In the genomic region with DNA sequence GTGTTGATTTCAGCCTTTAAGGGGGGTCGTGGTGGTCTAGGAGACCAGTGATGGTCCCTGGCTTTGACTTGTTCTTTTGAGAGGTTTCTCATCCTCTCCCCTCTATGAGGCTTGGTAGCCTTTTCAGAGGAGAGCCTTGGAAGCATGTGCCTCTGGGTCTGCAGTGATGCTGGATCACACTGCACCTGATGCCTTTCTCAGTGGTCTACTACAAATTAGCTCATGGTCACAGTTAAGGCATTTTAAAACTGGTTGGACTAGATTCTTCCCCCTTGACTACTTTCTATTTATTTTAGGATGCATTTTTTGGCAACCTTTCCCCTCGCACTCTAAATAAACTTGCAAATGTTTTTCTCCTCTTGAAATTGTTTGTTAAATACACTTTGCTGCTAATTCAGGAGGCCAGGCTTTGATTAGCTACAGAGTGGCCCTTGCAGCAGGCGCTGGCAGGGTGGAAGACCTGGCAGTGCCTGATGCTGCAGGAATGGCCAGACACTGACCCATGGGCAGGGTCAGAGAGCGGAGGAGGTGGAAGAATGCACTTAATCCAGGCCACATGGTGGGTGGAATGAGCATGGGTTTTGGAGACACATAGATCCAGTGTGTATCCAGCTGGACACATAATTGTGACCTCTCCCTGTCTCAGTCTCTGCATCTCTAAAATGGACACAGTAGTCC, we compare ENCODE assay signal across 20 cellular contexts.
A peak's percentile ranks its signal among the peaks of the same experiment; 100 is the strongest.
DNase-seq lines count a peak whose midpoint lies in the region; ATAC-seq and TF ChIP-seq lines count a peak whose summit lies in the region.
"Had no signal": no experiment of that assay in that cellular context is flagged by ENCODE, and none has a peak within 500 bp of the region (broad histone marks: within the 10 kb centered on the region; RNA-seq: fewer than 3 reads in every experiment).

No MANE protein-coding gene starts in this region.

- intact Hi-C loops in Right ventricle myocardium inferior (cut with DNase I) (loop anchor here (2.0 kb wide), 1 partner anchor 198 kb away; no protein-coding TSS in a partner anchor), right cardiac atrium (cut with DNase I) (no loop called here), PC-3 (cut with micrococcal nuclease) (no loop called here), left ventricle myocardium inferior (cut with micrococcal nuclease) (no loop called here), breast epithelium (cut with DNase I; ENCODE audit: low total_unique reads) (no loop called here)

- BruUV-seq in PC-3 (replicated peaks; lab: Mats Ljungman, UMichigan): no TSS peak

- H3K9ac ChIP-seq in PC-3 (ENCODE audit: low read length) (no peak overlapping the region), skeletal muscle tissue (ENCODE audit: low read depth in 1 of 3, low read length in 3 of 3) (no peak overlapping the region), MM.1S (ENCODE audit: low read length) (no peak overlapping the region)
- H3K9ac ChIP-seq: SK-N-SH had no signal

- H3K27ac ChIP-seq in right cardiac atrium (ENCODE audit: low read length): no peak overlapping the region
- H3K27ac ChIP-seq in PC-3 (ENCODE audit: low read length): no peak overlapping the region
- H3K27ac ChIP-seq in left ventricle myocardium inferior (replicated peaks): peak overlapping the region; percentile 57
- H3K27ac ChIP-seq in skeletal muscle tissue (ENCODE audit: low read depth, low read length): peak overlapping the region; percentile 73
- no peak overlapping the region for H3K27ac ChIP-seq in MM.1S (ENCODE audit: low read length)
- no peak overlapping the region for H3K27ac ChIP-seq in breast epithelium

- H3K79me2 ChIP-seq in PC-3 (ENCODE audit: low read length) (no peaks in the 10 kb centered on the region), MM.1S (ENCODE audit: low read length) (no peaks in the 10 kb centered on the region)

- no peaks in the 10 kb centered on the region for H3K27me3 ChIP-seq in right cardiac atrium (ENCODE audit: control insufficient read depth, insufficient read depth)
- peaks cover 44% of the 10 kb centered on the region for H3K27me3 ChIP-seq in PC-3 (ENCODE audit: low read length)
- H3K27me3 ChIP-seq in left ventricle myocardium inferior (ENCODE audit: low read depth): no peaks in the 10 kb centered on the region
- H3K27me3 ChIP-seq in skeletal muscle tissue (ENCODE audit: control insufficient read depth in 3 of 3, insufficient read depth in 3 of 3, low read length in 3 of 3): no peaks in the 10 kb centered on the region
- no peaks in the 10 kb centered on the region for H3K27me3 ChIP-seq in MM.1S (replicated peaks; ENCODE audit: insufficient read depth, low read length)
- H3K27me3 ChIP-seq in breast epithelium: no peaks in the 10 kb centered on the region

- no peak for DNase-seq in Right ventricle myocardium inferior (ENCODE audit: missing footprints)
- DNase-seq in right cardiac atrium: no peak
- peak; percentile 45 for DNase-seq in PC-3
- DNase-seq in left ventricle myocardium inferior: no peak
- DNase-seq in MM.1S: no peak
- DNase-seq in stimulated activated CD4-positive, alpha-beta T cell treated with anti-CD3 and anti-CD28 coated beads, Interleukin-1b, Interleukin-23, amount 100 ng/mL, for 48 hours: no peak
- DNase-seq in breast epithelium (ENCODE audit: low spot score in 2 of 2): no peak
- DNase-seq: COR-L47, GDM1, GOT3, KG1, NCI-H1092, NCI-H146, NCI-H226, NCI-H524 treated with DMSO at 0.1 percent for 48 hours, SHP77, SK-N-SH had no signal

- no peaks in the 10 kb centered on the region for H3K36me3 ChIP-seq in PC-3 (ENCODE audit: low read depth, low read length)
- peaks cover 45% of the 10 kb centered on the region for H3K36me3 ChIP-seq in left ventricle myocardium inferior
- peaks cover 0 to 3% (median 0%) of the 10 kb centered on the region in 3 donors for H3K36me3 ChIP-seq in skeletal muscle tissue (ENCODE audit: control insufficient read depth in 3 of 3, insufficient read depth in 3 of 3, low read length in 3 of 3)
- H3K36me3 ChIP-seq in MM.1S (replicated peaks; ENCODE audit: insufficient read depth, low read length): no peaks in the 10 kb centered on the region
- H3K36me3 ChIP-seq in breast epithelium: no peaks in the 10 kb centered on the region

- H3K4me2 ChIP-seq in PC-3 (ENCODE audit: low read length) (no peak overlapping the region; the same call in 1 of the 2 replicates), MM.1S (ENCODE audit: low read depth, low read length) (no peak overlapping the region)
- H3K4me2 ChIP-seq: SK-N-SH had no signal

- H3K4me3 ChIP-seq in right cardiac atrium (ENCODE audit: low read length): no peak overlapping the region
- H3K4me3 ChIP-seq in PC-3 (ENCODE audit: low read length): no peak overlapping the region
- no peak overlapping the region for H3K4me3 ChIP-seq in left ventricle myocardium inferior
- H3K4me3 ChIP-seq in skeletal muscle tissue (ENCODE audit: low read length in 3 of 3): no peak overlapping the region
- no peak overlapping the region for H3K4me3 ChIP-seq in MM.1S (ENCODE audit: low read length)
- no peak overlapping the region for H3K4me3 ChIP-seq in breast epithelium
- H3K4me3 ChIP-seq: GM12878 had no signal

- H2AFZ ChIP-seq in PC-3 (ENCODE audit: low read length) (no peak overlapping the region), MM.1S (ENCODE audit: low read length) (no peak overlapping the region)

- CTCF ChIA-PET in PC-3 (lab: Charles Lee): no interaction called here

- H4K20me1 ChIP-seq in PC-3 (ENCODE audit: low read length) (no peaks in the 10 kb centered on the region), MM.1S (ENCODE audit: insufficient read depth, low read length) (no peaks in the 10 kb centered on the region)

- H3K4me1 ChIP-seq in right cardiac atrium (ENCODE audit: control insufficient read depth, insufficient read depth, low read length): peaks cover 7% of the 10 kb centered on the region
- peaks cover 4% of the 10 kb centered on the region; the same call in 1 of the 2 replicates for H3K4me1 ChIP-seq in PC-3 (ENCODE audit: insufficient read depth, low read length)
- H3K4me1 ChIP-seq in left ventricle myocardium inferior: peaks cover 86% of the 10 kb centered on the region
- H3K4me1 ChIP-seq in skeletal muscle tissue (ENCODE audit: control insufficient read depth in 3 of 3, insufficient read depth in 3 of 3, low read length in 3 of 3): peaks cover 30 to 59% (median 42%) of the 10 kb centered on the region in 3 donors
- no peaks in the 10 kb centered on the region for H3K4me1 ChIP-seq in MM.1S (ENCODE audit: low read length)
- H3K4me1 ChIP-seq in breast epithelium: no peaks in the 10 kb centered on the region

- TF ChIP-seq POLR2A in breast epithelium (IDR thresholded peaks at IDR 0.05): no peak

- ATAC-seq in Right ventricle myocardium inferior: peak; percentile 40
- ATAC-seq in right cardiac atrium: no peak
- no peak for ATAC-seq in PC-3
- ATAC-seq: GM12878, Panc1 had no signal

- H3K9me2 ChIP-seq in PC-3 (replicated peaks; ENCODE audit: low read length) (no peaks in the 10 kb centered on the region), MM.1S (replicated peaks; ENCODE audit: insufficient read depth, low read length) (no peaks in the 10 kb centered on the region)
- H3K9me2 ChIP-seq: SK-N-SH had no signal

- 79% methylated on average over 4 of the region's 4 CpGs for WGBS in right cardiac atrium

- no peak for TF ChIP-seq CTCF in PC-3 (conservative IDR thresholded peaks at IDR 0.05; ENCODE audit: low read depth, low read length)
- no peak for TF ChIP-seq CTCF in left ventricle myocardium inferior (IDR thresholded peaks at IDR 0.05; ENCODE audit: borderline replicate concordance)
- no peak for TF ChIP-seq CTCF in MM.1S (IDR thresholded peaks at IDR 0.05; ENCODE audit: low read length)
- no peak for TF ChIP-seq CTCF in breast epithelium (IDR thresholded peaks at IDR 0.05)

- no peaks in the 10 kb centered on the region for H3F3A ChIP-seq in PC-3 (ENCODE audit: low read length, unreplicated experiment)
- H3F3A ChIP-seq in MM.1S (ENCODE audit: insufficient read depth, low read length): no peaks in the 10 kb centered on the region

- no peaks in the 10 kb centered on the region for H3K9me3 ChIP-seq in right cardiac atrium (ENCODE audit: control insufficient read depth, low read length)
- H3K9me3 ChIP-seq in PC-3 (ENCODE audit: low read length): no peaks in the 10 kb centered on the region
- no peaks in the 10 kb centered on the region for H3K9me3 ChIP-seq in left ventricle myocardium inferior (replicated peaks)
- H3K9me3 ChIP-seq in skeletal muscle tissue (ENCODE audit: control insufficient read depth in 3 of 3, low read length in 3 of 3): no peaks in the 10 kb centered on the region
- no peaks in the 10 kb centered on the region for H3K9me3 ChIP-seq in MM.1S (replicated peaks; ENCODE audit: insufficient read depth, low read length)
- H3K9me3 ChIP-seq in breast epithelium: no peaks in the 10 kb centered on the region
- H3K9me3 ChIP-seq: SK-N-SH had no signal

- POLR2A ChIA-PET in PC-3 (lab: Charles Lee; ENCODE audit: unreplicated experiment): no interaction called here

Comparison
In these comparisons a context has a peak if more than half of its experiments do, and no peak if none do; other contexts are left out.
1. H3K27ac ChIP-seq: peak in left ventricle myocardium inferior (single experiment) and skeletal muscle tissue (single experiment); none in right cardiac atrium (single experiment), PC-3 (single experiment), MM.1S (single experiment) and breast epithelium (0 of 2).